ENCODE assay signal across 14 cellular contexts in genomic region chr13:29583073-29583785, GRCh38. TPM values are rescaled to one million over a fixed set of nuclear protein-coding genes. Genes with fewer than 3 reads are reported as not detected.
DNase-seq lines count a peak whose midpoint lies in the region; ATAC-seq and TF ChIP-seq lines count a peak whose summit lies in the region.
"Had no signal": no experiment of that assay in that cellular context is flagged by ENCODE, and none has a peak within 500 bp of the region (broad histone marks: within the 10 kb centered on the region; RNA-seq: fewer than 3 reads in every experiment).

No MANE protein-coding gene starts in this region.

- H3K27ac Mint-ChIP-seq in effector memory CD8-positive, alpha-beta T cell, result peak overlapping the region; percentile 15 to 20
- H3K27ac Mint-ChIP-seq in neural crest cell (ENCODE audit: unreplicated experiment), result peak overlapping the region; percentile 36
- H3K27ac Mint-ChIP-seq: activated naive CD4-positive, alpha-beta T cell treated with anti-CD3 and anti-CD28 coated beads for 36 hours had no signal

- H3K27ac ChIP-seq in PC-3 (ENCODE audit: low read length), result peak overlapping the region; percentile 5; the same call in 1 of the 2 replicates
- H3K27ac ChIP-seq in aorta (ENCODE audit: low read depth in 1 of 2, low read length in 2 of 2), result no peak overlapping the region

- H3K4me2 ChIP-seq in PC-3 (ENCODE audit: low read length), result peak overlapping the region; percentile 59

- no peaks in the 10 kb centered on the region for H3K9me3 Mint-ChIP-seq in effector memory CD8-positive, alpha-beta T cell
- H3K9me3 Mint-ChIP-seq in neural crest cell, result no peaks in the 10 kb centered on the region
- H3K9me3 Mint-ChIP-seq: activated naive CD4-positive, alpha-beta T cell treated with anti-CD3 and anti-CD28 coated beads for 36 hours had no signal

- H3K4me1 ChIP-seq in PC-3 (ENCODE audit: insufficient read depth, low read length), result peaks cover 14% of the 10 kb centered on the region
- H3K4me1 ChIP-seq in aorta (ENCODE audit: control insufficient read depth in 1 of 2, insufficient read depth in 2 of 2, low read length in 2 of 2), result no peaks in the 10 kb centered on the region

- H3K9me2 ChIP-seq in PC-3 (replicated peaks; ENCODE audit: low read length), result no peaks in the 10 kb centered on the region

- no peak overlapping the region for H3K9ac ChIP-seq in PC-3 (ENCODE audit: low read length)

- H3K36me3 Mint-ChIP-seq in effector memory CD8-positive, alpha-beta T cell (ENCODE audit: insufficient read depth), result peaks cover 12% of the 10 kb centered on the region
- H3K36me3 Mint-ChIP-seq in neural crest cell (ENCODE audit: low read depth), result peaks cover 3% of the 10 kb centered on the region

- no peak overlapping the region for H2AFZ ChIP-seq in PC-3 (ENCODE audit: low read length)

- 96 to 98% methylated on average over 7 of the region's 7 CpGs for WGBS in aorta, 2 donors

- H3K4me3 ChIP-seq in PC-3 (ENCODE audit: low read length) (no peak overlapping the region), aorta (ENCODE audit: low read length in 2 of 2) (no peak overlapping the region)

- H3K27me3 Mint-ChIP-seq in effector memory CD8-positive, alpha-beta T cell, result no peaks in the 10 kb centered on the region
- H3K27me3 Mint-ChIP-seq in neural crest cell (ENCODE audit: low read depth), result no peaks in the 10 kb centered on the region

- peaks cover 66% of the 10 kb centered on the region for H4K20me1 ChIP-seq in PC-3 (ENCODE audit: low read length)

- BruUV-seq in PC-3 (replicated peaks; lab: Mats Ljungman, UMichigan), result no TSS peak

- H3K36me3 ChIP-seq in PC-3 (ENCODE audit: low read depth, low read length) (peaks cover 12% of the 10 kb centered on the region; the same call in 1 of the 2 replicates), aorta (ENCODE audit: control insufficient read depth in 1 of 2, insufficient read depth in 2 of 2, low read length in 1 of 2) (no peaks in the 10 kb centered on the region)

- H3K79me2 ChIP-seq in PC-3 (ENCODE audit: low read length), result peaks cover 100% of the 10 kb centered on the region

- no peak for TF ChIP-seq CTCF in PC-3 (conservative IDR thresholded peaks at IDR 0.05; ENCODE audit: low read depth, low read length)
- no peak for TF ChIP-seq CTCF in neural crest cell (conservative IDR thresholded peaks at IDR 0.05)

- DNase-seq in EL (peak; percentile 90), PC-3 (peak; percentile 62), neural crest cell (ENCODE audit: low read depth, low spot score) (no peak), aorta (no peak)
- DNase-seq in effector memory CD8-positive, alpha-beta T cell, result no peak
- no peak for DNase-seq in stimulated activated CD4-positive, alpha-beta T cell treated with anti-CD3 and anti-CD28 coated beads, Interleukin-15, amount 100 ng/mL, for 24 hours
- DNase-seq: activated CD4-positive, alpha-beta T cell treated with anti-CD3 and anti-CD28 coated beads, Interleukin-2, amount 50 U/mL, for 4 hours; activated naive CD4-positive, alpha-beta T cell treated with anti-CD3 and anti-CD28 coated beads for 36 hours; dermis blood vessel endothelial cell; DMS53; NCI-H510A; right cardiac atrium had no signal

- intact Hi-C loops in PC-3 (cut with micrococcal nuclease), result no loop called here
- intact Hi-C loops in aorta (cut with DNase I), result no loop called here

- peak; percentile 96 for ATAC-seq in PC-3
- ATAC-seq in effector memory CD8-positive, alpha-beta T cell (replicated peaks), result no peak
- no peak for ATAC-seq in GM18519 (IDR thresholded peaks at IDR 0.05; ENCODE audit: low FRiP score, unreplicated experiment)
- no peak for ATAC-seq in GM21367 (IDR thresholded peaks at IDR 0.05; ENCODE audit: unreplicated experiment)
- ATAC-seq in aorta (ENCODE audit: low FRiP score), result no peak

- H3K4me1 Mint-ChIP-seq in effector memory CD8-positive, alpha-beta T cell (ENCODE audit: low read depth in 2 of 2), result peaks cover 36% of the 10 kb centered on the region in 2 donors
- H3K4me1 Mint-ChIP-seq in neural crest cell, result peaks cover 65% of the 10 kb centered on the region

- H3K27me3 ChIP-seq in PC-3 (ENCODE audit: low read length), result no peaks in the 10 kb centered on the region
- no peaks in the 10 kb centered on the region for H3K27me3 ChIP-seq in aorta (ENCODE audit: control insufficient read depth in 1 of 2, insufficient read depth in 2 of 2, low read length in 1 of 2)

- H3F3A ChIP-seq in PC-3 (ENCODE audit: low read length, unreplicated experiment), result no peaks in the 10 kb centered on the region

- H3K4me3 Mint-ChIP-seq in effector memory CD8-positive, alpha-beta T cell, result no peak overlapping the region
- H3K4me3 Mint-ChIP-seq in neural crest cell, result no peak overlapping the region
- H3K4me3 Mint-ChIP-seq: activated naive CD4-positive, alpha-beta T cell treated with anti-CD3 and anti-CD28 coated beads for 36 hours had no signal

- H3K9me3 ChIP-seq in PC-3 (ENCODE audit: low read length) (no peaks in the 10 kb centered on the region), aorta (ENCODE audit: control insufficient read depth, low read length) (no peaks in the 10 kb centered on the region)

- POLR2A ChIA-PET in PC-3 (lab: Charles Lee; ENCODE audit: unreplicated experiment), result no interaction called here

- CTCF ChIA-PET in PC-3 (lab: Charles Lee), result no interaction called here

RNA-seq across cellular contexts. Expression of gene SLC7A1, which starts 12.3 kb away (rescaled TPM):
- 19.5 and 29.3 TPM in 2 replicates for total RNA-seq in PC-3 (2014; rRNA removed)
- total RNA-seq in neural crest cell, result 69.7 and 71.0 TPM in 2 replicates
- 10 to 100 TPM; 29.3 to 52.1 TPM for total RNA-seq in aorta
- polyA plus RNA-seq in aorta, result 1 to 10 TPM; 2.7 to 4.0 TPM

Comparison
In these comparisons a context has a peak if more than half of its experiments do, and no peak if none do; other contexts are left out.
1. DNase-seq: peak in EL (single experiment) and PC-3 (single experiment); none in effector memory CD8-positive, alpha-beta T cell (0 of 3), neural crest cell (single experiment), stimulated activated CD4-positive, alpha-beta T cell treated with anti-CD3 and anti-CD28 coated beads, Interleukin-15, amount 100 ng/mL, for 24 hours (single experiment) and aorta (0 of 2).